In genomic region chr12:90940872-90941499, GRCh38 we compare ENCODE assay signal across 8 cellular contexts. TPM values are rescaled to one million over a fixed set of nuclear protein-coding genes. Genes with fewer than 3 reads are reported as not detected.
A peak's percentile ranks its signal among the peaks of the same experiment; 100 is the strongest.
DNase-seq lines count a peak whose midpoint lies in the region; ATAC-seq, FAIRE-seq and TF ChIP-seq lines count a peak whose summit lies in the region.

No MANE protein-coding gene starts in this region.

- CTCF ChIA-PET in PC-3 (lab: Charles Lee), result interaction anchor here (0.5 kb wide), 1 partner anchor 19 kb away, joined by 3 read pairs; no protein-coding TSS in a partner anchor

- H3K27ac ChIP-seq in PC-3 (ENCODE audit: low read length) (no peak overlapping the region), small intestine (ENCODE audit: low read depth in 1 of 2, low read length in 1 of 2) (no peak overlapping the region)

- H3K79me2 ChIP-seq in PC-3 (ENCODE audit: low read length), result no peaks in the 10 kb centered on the region

- intact Hi-C loops in PC-3 (cut with micrococcal nuclease), result loop anchor here (1.0 to 5.0 kb wide), 5 partner anchors 34 to 1399 kb away; no protein-coding TSS in a partner anchor

- no peaks in the 10 kb centered on the region for H3K27me3 ChIP-seq in PC-3 (ENCODE audit: low read length)
- H3K27me3 ChIP-seq in small intestine (ENCODE audit: control insufficient read depth in 2 of 2, insufficient read depth in 2 of 2, low read length in 2 of 2), result no peaks in the 10 kb centered on the region

- 0 out of 2 replicates have a peak overlapping the region, but pooled peaks have one; percentile 51 for H2AFZ ChIP-seq in PC-3 (ENCODE audit: low read length)

- WGBS in small intestine, 3 donors, result 8 to 40% (median 32%) methylated on average over 3 of the region's 3 CpGs

- no peaks in the 10 kb centered on the region for H3F3A ChIP-seq in PC-3 (ENCODE audit: low read length, unreplicated experiment)

- no peak overlapping the region for H3K4me3 ChIP-seq in PC-3 (ENCODE audit: low read length)
- no peak overlapping the region for H3K4me3 ChIP-seq in small intestine (ENCODE audit: low read depth in 1 of 2, low read length in 2 of 2)

- H3K9me2 ChIP-seq in PC-3 (replicated peaks; ENCODE audit: low read length), result no peaks in the 10 kb centered on the region

- 0 out of 2 replicates have a peak overlapping the region, but pooled peaks have one; percentile 27 for H3K4me2 ChIP-seq in PC-3 (ENCODE audit: low read length)

- no TSS peak for BruUV-seq in PC-3 (replicated peaks; lab: Mats Ljungman, UMichigan)

- H3K36me3 ChIP-seq in PC-3 (ENCODE audit: low read depth, low read length), result no peaks in the 10 kb centered on the region
- no peaks in the 10 kb centered on the region for H3K36me3 ChIP-seq in small intestine (ENCODE audit: control insufficient read depth in 2 of 2, insufficient read depth in 2 of 2, low read length in 2 of 2)

- H3K9ac ChIP-seq in PC-3 (ENCODE audit: low read length), result no peak overlapping the region

- no peaks in the 10 kb centered on the region for H3K9me3 ChIP-seq in PC-3 (ENCODE audit: low read length)
- H3K9me3 ChIP-seq in small intestine (ENCODE audit: control insufficient read depth, low read depth), result no peaks in the 10 kb centered on the region

- H4K20me1 ChIP-seq in PC-3 (ENCODE audit: low read length), result no peaks in the 10 kb centered on the region

- FAIRE-seq in HTR-8/SVneo (lab: Jason Lieb, UNC), result no peak
- FAIRE-seq in small intestine (lab: Jason Lieb, UNC), result peak; percentile 36

- peak; percentile 61 for ATAC-seq in GM19452 (IDR thresholded peaks at IDR 0.05; ENCODE audit: unreplicated experiment)
- peak; percentile 49 for ATAC-seq in PC-3
- ATAC-seq in esophagus mucosa, result peak; percentile 60

- POLR2A ChIA-PET in PC-3 (lab: Charles Lee; ENCODE audit: unreplicated experiment), result interaction anchor here (0.6 kb wide), 1 partner anchor 87 kb away, joined by 6 read pairs; no protein-coding TSS in a partner anchor

- peaks cover 38% of the 10 kb centered on the region for H3K4me1 ChIP-seq in PC-3 (ENCODE audit: insufficient read depth, low read length)
- H3K4me1 ChIP-seq in small intestine (ENCODE audit: control insufficient read depth in 2 of 2, insufficient read depth in 1 of 2, low read depth in 1 of 2, low read length in 1 of 2), result no peaks in the 10 kb centered on the region

- DNase-seq in DMS 273 treated with DMSO at 0.1 percent for 48 hours (lab: John Stamatoyannopoulos, UW) (peak; percentile 17), HTR-8/SVneo (ENCODE audit: insufficient read length, low spot score) (peak; percentile 43), PC-3 (peak; percentile 78), small intestine (peak; percentile 56), activated gamma-delta T cell treated with Interleukin-2 at 50 U/mL for 16 hours (no peak)
- no peak for DNase-seq in stimulated activated naive CD4-positive, alpha-beta T cell (lab: John Stamatoyannopoulos, UW)

- TF ChIP-seq CTCF in PC-3 (conservative IDR thresholded peaks at IDR 0.05; ENCODE audit: low read depth, low read length), result peak; percentile 83

RNA-seq across cellular contexts. Expression of gene CCER1, which starts 14.0 kb away (rescaled TPM):
- total RNA-seq in PC-3 (2014; rRNA removed), result not detected in 2 replicates
- not detected for total RNA-seq in esophagus mucosa
- polyA plus RNA-seq in small intestine, result not detected

Comparison
In these comparisons a context has a peak if more than half of its experiments do, and no peak if none do; other contexts are left out.
1. DNase-seq: peak in DMS 273 treated with DMSO at 0.1 percent for 48 hours (single experiment), HTR-8/SVneo (single experiment), PC-3 (single experiment) and small intestine (single experiment); none in stimulated activated naive CD4-positive, alpha-beta T cell (0 of 6) and activated gamma-delta T cell treated with Interleukin-2 at 50 U/mL for 16 hours (single experiment).
2. Peak in every context shown above with its lines, with median percentiles within 50 percentile points of each other: ATAC-seq.